ENCODE assay signal across 8 cellular contexts in the genomic region with DNA sequence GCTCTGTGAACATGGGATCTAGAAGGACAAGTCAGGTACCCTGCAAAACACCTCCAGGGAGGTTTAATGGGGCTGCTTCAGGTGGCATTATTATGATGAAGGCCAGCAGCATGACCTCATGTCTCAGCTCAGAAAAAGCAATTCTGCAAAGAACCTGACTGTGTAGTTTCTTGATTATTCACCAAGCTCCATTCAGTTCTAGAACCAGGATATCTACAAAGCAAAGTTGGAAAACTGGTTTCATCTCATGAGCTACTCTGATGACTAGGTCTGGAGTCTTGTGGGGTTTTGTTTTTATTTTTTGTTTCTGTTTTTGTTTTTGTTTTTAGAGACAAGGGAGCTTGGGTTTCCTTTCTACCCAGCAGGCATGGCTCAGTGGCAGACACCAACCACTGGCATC.
"Had no signal": no experiment of that assay in that cellular context is flagged by ENCODE, and none has a peak within 500 bp of the region (broad histone marks: within the 10 kb centered on the region; RNA-seq: fewer than 3 reads in every experiment).

No MANE protein-coding gene starts in this region.

- H3K27me3 Mint-ChIP-seq: activated T-cell treated with anti-CD3 and anti-CD28 coated beads, Interleukin-2, amount 50 U/mL, for 24 hours had no signal

- H3K4me1 Mint-ChIP-seq: nephron had no signal

- FAIRE-seq: keratinocyte had no signal

- H3K4me3 Mint-ChIP-seq: activated naive CD8-positive, alpha-beta T cell treated with anti-CD3 and anti-CD28 coated beads, Interleukin-2, amount 10 ng/mL, durations not matched to agents 7 days and 5 days; activated T-cell treated with anti-CD3 and anti-CD28 coated beads, Interleukin-2, amount 50 U/mL, for 24 hours; nephron had no signal

- H3K9me3 Mint-ChIP-seq: activated naive CD8-positive, alpha-beta T cell treated with anti-CD3 and anti-CD28 coated beads, Interleukin-2, amount 10 ng/mL, durations not matched to agents 7 days and 5 days; activated T-cell treated with anti-CD3 and anti-CD28 coated beads, Interleukin-2, amount 50 U/mL, for 24 hours; nephron had no signal

- H3K36me3 Mint-ChIP-seq: activated naive CD8-positive, alpha-beta T cell treated with anti-CD3 and anti-CD28 coated beads, Interleukin-2, amount 10 ng/mL, durations not matched to agents 7 days and 5 days had no signal

- H3K9me3 ChIP-seq: gastrocnemius medialis, heart right ventricle, sigmoid colon had no signal

- H3K36me3 ChIP-seq: gastrocnemius medialis, heart right ventricle, sigmoid colon had no signal

- DNase-seq: activated CD4-positive, alpha-beta T cell treated with anti-CD3 and anti-CD28 coated beads for 1 hour; gastrocnemius medialis; sigmoid colon had no signal

- H3K4me1 ChIP-seq: gastrocnemius medialis, heart right ventricle, sigmoid colon had no signal

- H3K4me3 ChIP-seq: gastrocnemius medialis, sigmoid colon had no signal

- H3K27ac Mint-ChIP-seq: activated naive CD8-positive, alpha-beta T cell treated with anti-CD3 and anti-CD28 coated beads, Interleukin-2, amount 10 ng/mL, durations not matched to agents 7 days and 5 days; activated T-cell treated with anti-CD3 and anti-CD28 coated beads, Interleukin-2, amount 50 U/mL, for 24 hours had no signal

- H3K27me3 ChIP-seq: gastrocnemius medialis, heart right ventricle, sigmoid colon had no signal

- H3K27ac ChIP-seq: gastrocnemius medialis, heart right ventricle, sigmoid colon had no signal
